ENCODE assay signal across 21 cellular contexts in genomic region chr2:117514391-117514790, GRCh38.
DNase-seq lines count a peak whose midpoint lies in the region; ATAC-seq and TF ChIP-seq lines count a peak whose summit lies in the region.
"Had no signal": no experiment of that assay in that cellular context is flagged by ENCODE, and none has a peak within 500 bp of the region (broad histone marks: within the 10 kb centered on the region; RNA-seq: fewer than 3 reads in every experiment).

No MANE protein-coding gene starts in this region.

- H3K4me1 ChIP-seq in A673 (ENCODE audit: insufficient read depth, low read length, poor library complexity, severe bottlenecking), result no peaks in the 10 kb centered on the region
- H3K4me1 ChIP-seq: BLaER1 treated with 17β-estradiol and CSF1 and Interleukin-3, amounts not matched to agents 10 nM and 100 nM; HAP-1 had no signal

- H3K27me3 ChIP-seq in A673 (replicated peaks; ENCODE audit: insufficient read depth, low read depth, low read length, poor library complexity), result no peaks in the 10 kb centered on the region
- H3K27me3 ChIP-seq: BE2C; BLaER1 treated with 17β-estradiol and CSF1 and Interleukin-3, amounts not matched to agents 10 nM and 100 nM had no signal

- H3K36me3 Mint-ChIP-seq in nephron (ENCODE audit: low read depth), result no peaks in the 10 kb centered on the region
- H3K36me3 Mint-ChIP-seq: CD14-positive monocyte; CD8-positive, alpha-beta memory T cell had no signal

- peak overlapping the region; percentile 0 to 13 (median 10) for H3K27ac Mint-ChIP-seq in nephron
- H3K27ac Mint-ChIP-seq: CD14-positive monocyte; CD4-positive, alpha-beta T cell; CD8-positive, alpha-beta memory T cell; HFFc6 had no signal

- H3K27ac ChIP-seq in A673 (ENCODE audit: low read depth, low read length, poor library complexity, severe bottlenecking) (no peak overlapping the region), SK-N-MC (no peak overlapping the region)
- H3K27ac ChIP-seq: 22Rv1; BLaER1 treated with 17β-estradiol and CSF1 and Interleukin-3, amounts not matched to agents 10 nM and 100 nM had no signal

- BruUV-seq in A673 (replicated peaks; lab: Mats Ljungman, UMichigan), result no TSS peak

- H3K4me3 ChIP-seq in A673 (ENCODE audit: low read depth, low read length, poor library complexity, severe bottlenecking), result no peak overlapping the region
- peak overlapping the region; percentile 2; the same call in 1 of the 2 replicates for H3K4me3 ChIP-seq in SK-N-MC
- H3K4me3 ChIP-seq: BLaER1 treated with 17β-estradiol and CSF1 and Interleukin-3, amounts not matched to agents 10 nM and 100 nM; HAP-1 had no signal

- intact Hi-C loops in A673 (cut with micrococcal nuclease; ENCODE audit: unreplicated experiment), result no loop called here

- TF ChIP-seq CTCF in A673 (conservative IDR thresholded peaks at IDR 0.05; ENCODE audit: low read depth, low read length) (no peak), nephron (IDR thresholded peaks at IDR 0.05; ENCODE audit: unreplicated experiment in 3 of 3) (no peak)

- H3K27me3 Mint-ChIP-seq in nephron (ENCODE audit: low read depth), result no peaks in the 10 kb centered on the region
- H3K27me3 Mint-ChIP-seq: CD4-positive, alpha-beta T cell; CD8-positive, alpha-beta memory T cell had no signal

- H3K9me3 ChIP-seq in A673 (ENCODE audit: low read depth, low read length, poor library complexity, severe bottlenecking) (no peaks in the 10 kb centered on the region), SK-N-MC (ENCODE audit: low read depth, low read length) (no peaks in the 10 kb centered on the region)
- H3K9me3 ChIP-seq: BE2C; BLaER1 treated with 17β-estradiol and CSF1 and Interleukin-3, amounts not matched to agents 10 nM and 100 nM; HAP-1 had no signal

- H3K4me3 Mint-ChIP-seq in nephron, result no peak overlapping the region
- H3K4me3 Mint-ChIP-seq: CD14-positive monocyte; CD4-positive, alpha-beta T cell; CD8-positive, alpha-beta memory T cell; HFFc6 had no signal

- no peaks in the 10 kb centered on the region for H3K36me3 ChIP-seq in A673 (ENCODE audit: insufficient read depth, low read length, poor library complexity, severe bottlenecking)
- H3K36me3 ChIP-seq in SK-N-MC (ENCODE audit: insufficient read depth, low read length), result no peaks in the 10 kb centered on the region
- H3K36me3 ChIP-seq: BE2C; BLaER1 treated with 17β-estradiol and CSF1 and Interleukin-3, amounts not matched to agents 10 nM and 100 nM; HAP-1 had no signal

- peaks cover 3% of the 10 kb centered on the region for H3K9me3 Mint-ChIP-seq in nephron

- peaks cover 5% of the 10 kb centered on the region for H3K4me1 Mint-ChIP-seq in nephron
- H3K4me1 Mint-ChIP-seq: CD14-positive monocyte; CD8-positive, alpha-beta memory T cell had no signal

- peak; percentile 75 for DNase-seq in A673 (ENCODE audit: low spot score)
- DNase-seq in SK-N-MC (ENCODE audit: low read depth, low spot score), result no peak
- no peak for DNase-seq in NCI-H128 (lab: John Stamatoyannopoulos, UW; ENCODE audit: unreplicated experiment)
- no peak for DNase-seq in activated CD8-positive, alpha-beta memory T cell treated with anti-CD3 and anti-CD28 coated beads, Interleukin-2, amount 50 U/mL, for 48 hours
- DNase-seq: ACHN; AML-193; BE2C; CD4-positive, alpha-beta T cell; CD8-positive, alpha-beta memory T cell; DMS 273 treated with DMSO at 0.1 percent for 48 hours; DMS53; DMS79 treated with DMSO at 0.1 percent for 48 hours; GF-D8; GOT3; HFFc6 had no signal

- H3K9ac ChIP-seq in SK-N-MC (ENCODE audit: insufficient read length), result no peak overlapping the region
- H3K9ac ChIP-seq: BLaER1 treated with 17β-estradiol and CSF1 and Interleukin-3, amounts not matched to agents 10 nM and 100 nM had no signal

- CTCF ChIA-PET in A673 (lab: Charles Lee), result no interaction called here

- POLR2A ChIA-PET in A673 (lab: Charles Lee; ENCODE audit: low non-redundant PET), result no interaction called here

- ATAC-seq in GM18502 (IDR thresholded peaks at IDR 0.05; ENCODE audit: poor library complexity, unreplicated experiment), result no peak
